8 cellular contexts compared by ENCODE assay signal in the genomic region with DNA sequence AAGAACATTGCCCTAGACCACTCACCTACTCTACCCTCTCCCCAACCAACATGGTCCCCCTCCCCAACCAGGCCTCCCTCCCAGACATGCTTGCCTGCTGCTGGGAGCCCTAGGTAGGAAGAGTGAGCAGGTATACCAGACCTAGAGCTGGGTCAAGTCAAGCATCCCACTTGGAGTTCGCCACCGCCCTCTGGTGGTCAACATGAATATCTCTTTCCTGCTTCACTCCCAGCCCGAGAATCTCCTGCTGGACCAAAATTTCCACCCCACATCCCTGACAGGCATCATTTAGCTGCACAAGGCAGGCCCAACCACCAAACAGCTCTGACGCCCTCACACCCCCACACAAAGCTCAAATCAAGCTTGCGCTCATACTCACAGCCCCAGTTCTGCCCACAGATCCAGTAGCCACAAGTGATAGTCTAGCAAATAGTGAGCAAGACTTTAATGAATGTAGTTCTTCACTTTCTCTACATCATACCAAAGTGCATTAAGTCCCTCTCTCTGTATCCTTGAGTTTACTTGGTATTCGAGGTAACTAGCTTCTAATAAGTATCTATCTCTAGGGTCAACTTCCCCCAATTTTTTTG.
DNase-seq lines count a peak whose midpoint lies in the region; ATAC-seq and TF ChIP-seq lines count a peak whose summit lies in the region.

No MANE protein-coding gene starts in this region.

- ATAC-seq in GM18517 (IDR thresholded peaks at IDR 0.05; ENCODE audit: unreplicated experiment) (peak; percentile 64), heart right ventricle (peak in 7 of 8 donors; percentile 18 to 67 (median 47)), aorta (ENCODE audit: low FRiP score) (peak; percentile 65)

- CTCF ChIA-PET in AG04450 (lab: Charles Lee): interaction anchor here (0.7 to 7.3 kb wide), 51 partner anchors 9 to 1267 kb away, joined by 3 to 97 read pairs (median 5); no protein-coding TSS in a partner anchor

- H3K4me2 ChIP-seq in Loucy (ENCODE audit: low read depth, low read length, poor library complexity, severe bottlenecking): no peak overlapping the region

- H3K27ac ChIP-seq in AG04450 (ENCODE audit: low read depth, low read length) (no peak overlapping the region), heart right ventricle (peak overlapping the region in 7 of 10 donors; percentile 4 to 83 (median 57)), aorta (ENCODE audit: low read depth in 1 of 2, low read length in 2 of 2) (peak overlapping the region in 1 of 2 donors; percentile 48)

- no peak overlapping the region for H3K4me3 ChIP-seq in AG04450 (ENCODE audit: low read depth, low read length)
- no peak overlapping the region for H3K4me3 ChIP-seq in Loucy (ENCODE audit: low read length, poor library complexity, severe bottlenecking)
- H3K4me3 ChIP-seq in heart right ventricle: no peak overlapping the region
- H3K4me3 ChIP-seq in aorta (ENCODE audit: low read length in 2 of 2): no peak overlapping the region

- no peak overlapping the region for H2AFZ ChIP-seq in Loucy (ENCODE audit: low read length)

- no peaks in the 10 kb centered on the region for H3K9me2 ChIP-seq in Loucy (replicated peaks; ENCODE audit: low read depth, low read length)

- no peaks in the 10 kb centered on the region for H3F3A ChIP-seq in Loucy (ENCODE audit: low read depth)

- intact Hi-C loops in heart right ventricle (cut with DNase I) (loop anchor here (1.0 to 10.0 kb wide), 12 partner anchors 48 to 104 kb away; no protein-coding TSS in a partner anchor), aorta (cut with DNase I) (loop anchor here (5.0 kb wide), 2 partner anchors 100 kb away; no protein-coding TSS in a partner anchor)

- no peaks in the 10 kb centered on the region for H3K79me2 ChIP-seq in Loucy (ENCODE audit: insufficient read depth, low read length)

- DNase-seq in AG04450 (ENCODE audit: low read depth, low spot score) (peak; percentile 55), SKM-1 (lab: John Stamatoyannopoulos, UW; ENCODE audit: unreplicated experiment) (peak; percentile 30), heart right ventricle (peak; percentile 72 to 82), retina (peak; percentile 67), aorta (peak; percentile 83 to 90)
- peak; percentile 24 for DNase-seq in activated naive CD8-positive, alpha-beta T cell treated with anti-CD3 and anti-CD28 coated beads, Interleukin-2, amount 50 U/mL, for 16 hours (ENCODE audit: low read depth, low spot score)

- H4K20me1 ChIP-seq in Loucy (ENCODE audit: insufficient read depth, low read length, poor library complexity, severe bottlenecking): no peaks in the 10 kb centered on the region

- H3K27me3 ChIP-seq in AG04450 (ENCODE audit: control insufficient read depth, insufficient read depth, low read length) (no peaks in the 10 kb centered on the region), Loucy (ENCODE audit: insufficient read depth, low read length, poor library complexity, severe bottlenecking) (no peaks in the 10 kb centered on the region), heart right ventricle (no peaks in the 10 kb centered on the region), aorta (ENCODE audit: control insufficient read depth in 1 of 2, insufficient read depth in 2 of 2, low read length in 1 of 2) (no peaks in the 10 kb centered on the region)

- H3K9ac ChIP-seq in Loucy (ENCODE audit: low read depth, low read length, poor library complexity, severe bottlenecking): no peak overlapping the region

- peak; percentile 83 for TF ChIP-seq CTCF in AG04450 (IDR thresholded peaks at IDR 0.05; ENCODE audit: low read depth, low read length)
- TF ChIP-seq CTCF in Loucy (conservative IDR thresholded peaks at IDR 0.05; ENCODE audit: low read length): peak; percentile 83
- TF ChIP-seq CTCF in heart right ventricle (IDR thresholded peaks at IDR 0.05): peak; percentile 73 to 89 (median 81)

- no peaks in the 10 kb centered on the region for H3K9me3 ChIP-seq in AG04450 (ENCODE audit: control insufficient read depth, insufficient read depth, low read length)
- H3K9me3 ChIP-seq in Loucy (ENCODE audit: insufficient read depth, low read depth, low read length): no peaks in the 10 kb centered on the region
- no peaks in the 10 kb centered on the region for H3K9me3 ChIP-seq in heart right ventricle
- no peaks in the 10 kb centered on the region for H3K9me3 ChIP-seq in aorta (ENCODE audit: control insufficient read depth, low read length)

- H3K4me1 ChIP-seq in Loucy (ENCODE audit: insufficient read depth, low read length, poor library complexity, severe bottlenecking): no peaks in the 10 kb centered on the region
- H3K4me1 ChIP-seq in heart right ventricle: peaks cover 25 to 69% (median 57%) of the 10 kb centered on the region in 9 donors
- H3K4me1 ChIP-seq in aorta (ENCODE audit: control insufficient read depth in 1 of 2, insufficient read depth in 2 of 2, low read length in 2 of 2): no peaks in the 10 kb centered on the region

- H3K36me3 ChIP-seq in Loucy (ENCODE audit: insufficient read depth, low read length) (no peaks in the 10 kb centered on the region), heart right ventricle (peaks cover 0 to 99% (median 93%) of the 10 kb centered on the region in 9 donors), aorta (ENCODE audit: control insufficient read depth in 1 of 2, insufficient read depth in 2 of 2, low read length in 1 of 2) (peaks cover 4 to 36% of the 10 kb centered on the region in 2 donors)

- WGBS in heart right ventricle, 2 donors: 19 to 29% methylated on average over 6 of the region's 6 CpGs
- 21 to 22% methylated on average over 6 of the region's 6 CpGs for WGBS in aorta, 2 donors

- POLR2A ChIA-PET in AG04450 (lab: Yijun Ruan, JAX): interaction anchor here (1.0 kb wide), 1 partner anchor 79 kb away, joined by 5 read pairs; no protein-coding TSS in a partner anchor

Comparison
In these comparisons a context has a peak if more than half of its experiments do, and no peak if none do; other contexts are left out.
1. DNase-seq: peak in every context shown above with its lines; median percentile 86 in aorta; 77 in heart right ventricle; 67 in retina; 55 in AG04450; 30 in SKM-1; 24 in activated naive CD8-positive, alpha-beta T cell treated with anti-CD3 and anti-CD28 coated beads, Interleukin-2, amount 50 U/mL, for 16 hours.